Comparison of ENCODE assay signal across 1 cellular context in genomic region chr1:36123357-36123756, GRCh38.
TF ChIP-seq lines count a peak whose summit lies in the region.

No MANE protein-coding gene starts in this region.

TF ChIP-seq in HepG2, 621 proteins besides CTCF, POLR2A, EP300 and RAD21:
- TF ChIP-seq ZBTB34 (CRISPR knock-in tag; IDR thresholded peaks at IDR 0.05): no peak
- TF ChIP-seq MNT (IDR thresholded peaks at IDR 0.05): peak; percentile 92
- no peak for TF ChIP-seq TMF1 (CRISPR knock-in tag; IDR thresholded peaks at IDR 0.05; ENCODE audit: low read depth)
